Comparison of ENCODE assay signal across 1 cellular context in the genomic region with DNA sequence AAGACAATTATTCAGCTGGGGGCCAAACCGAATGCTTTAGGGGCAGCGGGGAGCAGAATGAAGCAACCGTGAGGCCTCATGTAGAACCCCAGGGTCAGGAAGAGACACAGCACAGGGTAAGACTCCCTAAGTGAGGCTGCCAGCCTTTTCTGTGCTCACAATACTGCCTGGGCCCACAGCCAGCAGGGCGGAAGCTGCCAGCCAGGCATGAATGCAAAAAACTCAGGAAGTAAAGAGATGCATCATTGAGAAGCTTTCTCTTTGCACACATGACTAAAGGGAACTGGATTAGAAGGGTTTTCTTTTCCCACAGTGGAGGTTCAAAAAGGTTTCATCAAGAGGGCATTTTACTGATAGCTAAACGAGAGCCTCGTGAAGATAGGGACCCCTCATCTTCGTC.
TF ChIP-seq lines count a peak whose summit lies in the region.

No MANE protein-coding gene starts in this region.

TF ChIP-seq in SK-N-SH, 30 proteins besides CTCF, POLR2A, EP300 and RAD21 (continued from another document):
- TF ChIP-seq ELF1 (IDR thresholded peaks at IDR 0.05), result peak; percentile 77
- TF ChIP-seq, protein P1, sequence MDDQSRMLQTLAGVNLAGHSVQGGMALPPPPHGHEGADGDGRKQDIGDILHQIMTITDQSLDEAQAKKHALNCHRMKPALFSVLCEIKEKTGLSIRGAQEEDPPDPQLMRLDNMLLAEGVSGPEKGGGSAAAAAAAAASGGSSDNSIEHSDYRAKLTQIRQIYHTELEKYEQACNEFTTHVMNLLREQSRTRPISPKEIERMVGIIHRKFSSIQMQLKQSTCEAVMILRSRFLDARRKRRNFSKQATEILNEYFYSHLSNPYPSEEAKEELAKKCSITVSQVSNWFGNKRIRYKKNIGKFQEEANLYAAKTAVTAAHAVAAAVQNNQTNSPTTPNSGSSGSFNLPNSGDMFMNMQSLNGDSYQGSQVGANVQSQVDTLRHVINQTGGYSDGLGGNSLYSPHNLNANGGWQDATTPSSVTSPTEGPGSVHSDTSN (IDR thresholded peaks at IDR 0.05), result no peak
